ENCODE assay signal across 8 cellular contexts in the genomic region with DNA sequence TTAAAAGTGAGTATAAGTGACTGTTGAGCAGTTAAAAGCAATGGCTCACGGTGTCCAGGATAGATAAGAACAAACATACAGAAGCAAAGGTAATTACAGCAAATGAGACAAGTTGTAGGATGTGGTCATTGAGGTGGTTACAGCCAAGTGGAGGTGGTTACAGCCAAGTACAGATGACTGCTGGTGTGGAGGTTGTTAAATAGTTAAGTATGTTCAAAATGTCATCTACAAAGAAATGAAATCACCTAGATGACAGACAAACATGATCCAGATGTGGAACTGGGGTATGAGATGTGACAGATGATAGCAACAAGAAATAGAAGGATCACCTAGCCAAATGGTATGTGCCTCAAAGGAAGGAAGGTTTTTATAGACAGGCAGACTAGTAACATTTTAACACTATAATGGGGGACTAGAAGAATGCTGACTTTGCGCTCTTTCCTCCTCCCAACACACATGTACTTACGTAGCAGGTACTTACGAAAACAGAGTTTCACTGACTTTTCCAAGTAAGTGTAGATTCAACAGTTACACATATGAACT. TPM values are rescaled to one million over a fixed set of nuclear protein-coding genes. Genes with fewer than 3 reads are reported as not detected.
A peak's percentile ranks its signal among the peaks of the same experiment; 100 is the strongest.
DNase-seq lines count a peak whose midpoint lies in the region; ATAC-seq and TF ChIP-seq lines count a peak whose summit lies in the region.

No MANE protein-coding gene starts in this region.

- no peaks in the 10 kb centered on the region for H3K27me3 ChIP-seq in CD4-positive, alpha-beta T cell (ENCODE audit: control insufficient read depth, insufficient read depth, low read length)

- H3K9me3 Mint-ChIP-seq in CD4-positive, alpha-beta T cell = no peaks in the 10 kb centered on the region
- no peaks in the 10 kb centered on the region for H3K9me3 Mint-ChIP-seq in effector memory CD8-positive, alpha-beta T cell

- H3K36me3 Mint-ChIP-seq in CD4-positive, alpha-beta T cell (ENCODE audit: low read depth) = no peaks in the 10 kb centered on the region
- H3K36me3 Mint-ChIP-seq in effector memory CD8-positive, alpha-beta T cell (ENCODE audit: insufficient read depth) = peaks cover 6% of the 10 kb centered on the region

- no peaks in the 10 kb centered on the region for H3K9me3 ChIP-seq in CD4-positive, alpha-beta T cell (ENCODE audit: control insufficient read depth, low read length)

- H3K27me3 Mint-ChIP-seq in CD4-positive, alpha-beta T cell = no peaks in the 10 kb centered on the region
- no peaks in the 10 kb centered on the region for H3K27me3 Mint-ChIP-seq in effector memory CD8-positive, alpha-beta T cell

- POLR2A ChIA-PET in CD4-positive, alpha-beta T cell (lab: Charles Lee) = no interaction called here

- peaks cover 74% of the 10 kb centered on the region for H3K4me1 Mint-ChIP-seq in CD4-positive, alpha-beta T cell (ENCODE audit: low read depth)
- peaks cover 29 to 46% of the 10 kb centered on the region in 2 donors for H3K4me1 Mint-ChIP-seq in effector memory CD8-positive, alpha-beta T cell (ENCODE audit: low read depth in 2 of 2)

- H3K27ac ChIP-seq in CD4-positive, alpha-beta T cell (ENCODE audit: low read depth, low read length) = no peak overlapping the region

- TF ChIP-seq CTCF in CD4-positive, alpha-beta T cell (IDR thresholded peaks at IDR 0.05) = no peak

- H3K27ac Mint-ChIP-seq in CD4-positive, alpha-beta T cell = no peak overlapping the region
- peak overlapping the region in 1 of 2 donors; percentile 3 for H3K27ac Mint-ChIP-seq in effector memory CD8-positive, alpha-beta T cell

- DNase-seq in CD4-positive, alpha-beta T cell = no peak
- no peak for DNase-seq in effector memory CD8-positive, alpha-beta T cell
- DNase-seq in NCI-H226 (no peak), germinal center (ENCODE audit: low spot score) (no peak), nucleus accumbens (lab: John Stamatoyannopoulos, UW) (no peak)

- CTCF ChIA-PET in CD4-positive, alpha-beta T cell (lab: Charles Lee) = no interaction called here

- H3K4me3 Mint-ChIP-seq in CD4-positive, alpha-beta T cell = no peak overlapping the region
- no peak overlapping the region for H3K4me3 Mint-ChIP-seq in effector memory CD8-positive, alpha-beta T cell

- peak; percentile 21 for ATAC-seq in CD4-positive, alpha-beta T cell (ENCODE audit: poor library complexity)
- peak; percentile 40 for ATAC-seq in GM21360 (IDR thresholded peaks at IDR 0.05; ENCODE audit: unreplicated experiment)
- peak; percentile 57 for ATAC-seq in HG03565 (IDR thresholded peaks at IDR 0.05; ENCODE audit: unreplicated experiment)
- peak; percentile 60 for ATAC-seq in effector memory CD8-positive, alpha-beta T cell (replicated peaks)
- ATAC-seq in HG02763 (IDR thresholded peaks at IDR 0.05; ENCODE audit: unreplicated experiment) = no peak

- intact Hi-C loops in CD4-positive, alpha-beta T cell (cut with DNase I, micrococcal nuclease) = loop anchor here in 1 of 2 experiments (5.0 kb wide), 1 partner anchor 37 kb away; no protein-coding TSS in a partner anchor

RNA-seq across cellular contexts. Expression of a gene that starts 6.8 kb away (rescaled TPM):
- 10 to 100 TPM; 36.6 to 43.1 TPM for total RNA-seq in CD4-positive, alpha-beta T cell
